ENCODE assay signal across 9 cellular contexts in the genomic region with DNA sequence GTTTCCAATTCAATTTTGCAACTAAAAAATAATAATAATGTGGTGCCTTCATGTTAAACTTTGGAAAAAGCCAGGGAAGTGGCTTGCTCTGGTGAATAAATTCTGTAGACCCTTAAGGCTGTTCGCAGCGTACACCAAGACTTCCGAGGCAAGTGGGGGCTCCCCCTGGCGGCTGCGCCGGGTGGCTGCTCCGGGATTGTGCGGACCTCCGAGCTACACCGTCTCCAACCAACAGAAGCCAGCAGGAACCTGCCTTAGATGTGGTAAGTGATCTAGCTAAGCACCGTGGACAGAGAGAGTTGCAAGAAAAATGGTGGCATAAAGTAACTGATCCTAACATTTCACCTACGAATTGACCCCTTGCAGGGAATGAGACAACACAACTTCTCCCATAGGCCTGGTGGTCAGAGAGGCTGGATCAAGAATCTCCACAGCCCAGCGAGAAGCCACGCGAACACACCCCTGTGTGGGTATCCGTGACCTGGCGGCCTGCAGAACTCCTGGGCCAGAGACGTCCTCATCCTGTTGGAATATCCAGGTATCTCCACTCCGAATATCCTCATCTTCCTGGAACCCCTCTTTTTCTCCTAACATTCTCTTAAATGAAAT.
A peak's percentile ranks its signal among the peaks of the same experiment; 100 is the strongest.
DNase-seq lines count a peak whose midpoint lies in the region; ATAC-seq and TF ChIP-seq lines count a peak whose summit lies in the region.
"Had no signal": no experiment of that assay in that cellular context is flagged by ENCODE, and none has a peak within 500 bp of the region (broad histone marks: within the 10 kb centered on the region; RNA-seq: fewer than 3 reads in every experiment).

No MANE protein-coding gene starts in this region.

- peak; percentile 94 for TF ChIP-seq CTCF in BJ (IDR thresholded peaks at IDR 0.05; ENCODE audit: insufficient read depth, low read depth, low read length)
- peak; percentile 69 for TF ChIP-seq CTCF in HL-60 (IDR thresholded peaks at IDR 0.05; ENCODE audit: insufficient read depth, low read length)
- peak; percentile 94 for TF ChIP-seq CTCF in VCaP (conservative IDR thresholded peaks at IDR 0.05)
- peak; percentile 98 for TF ChIP-seq CTCF in kidney epithelial cell (IDR thresholded peaks at IDR 0.05; ENCODE audit: insufficient read depth, low read length, poor library complexity, severe bottlenecking)

- DNase-seq in BJ (ENCODE audit: low read depth) (no peak), HL-60 (ENCODE audit: low read depth in 1 of 2, low spot score in 1 of 2) (peak in 1 of 2 experiments; percentile 27), caudate nucleus (lab: John Stamatoyannopoulos, UW) (peak in 52 of 61 donors; percentile 1 to 69 (median 25)), kidney epithelial cell (ENCODE audit: low read depth) (no peak), NCI-H187 treated with DMSO at 0.1 percent for 48 hours (lab: John Stamatoyannopoulos, UW) (no peak)
- DNase-seq in stimulated activated CD4-positive, alpha-beta T cell treated with anti-CD3 and anti-CD28 coated beads, Interleukin-15, amount 100 ng/mL, for 1 hour (ENCODE audit: low read depth in 1 of 2, low spot score in 1 of 2): peak; percentile 11 to 46

- peak; percentile 82 for ATAC-seq in GM19324 (IDR thresholded peaks at IDR 0.05; ENCODE audit: low FRiP score, unreplicated experiment)

- H3K36me3 ChIP-seq in BJ (ENCODE audit: control insufficient read depth, insufficient read depth, low read length): no peaks in the 10 kb centered on the region
- no peaks in the 10 kb centered on the region for H3K36me3 ChIP-seq in kidney epithelial cell (ENCODE audit: control insufficient read depth, insufficient read depth, low read length)

- H3K27ac ChIP-seq in HL-60 (replicated peaks) (no peak overlapping the region), VCaP (no peak overlapping the region), caudate nucleus (ENCODE audit: low read depth, low read length) (no peak overlapping the region)
- H3K27ac ChIP-seq: KMS-11 had no signal

- H3K4me3 ChIP-seq in BJ (ENCODE audit: low read depth, low read length): no peak overlapping the region
- H3K4me3 ChIP-seq in HL-60 (replicated peaks; ENCODE audit: insufficient read depth, low read length): no peak overlapping the region
- H3K4me3 ChIP-seq in kidney epithelial cell (ENCODE audit: low read depth, low read length): peak overlapping the region; percentile 29

- CTCF ChIA-PET in BJ (lab: Yijun Ruan, JAX): interaction anchor here (0.6 to 6.3 kb wide), 11 partner anchors 9 to 220 kb away, joined by 3 to 88 read pairs (median 4); no protein-coding TSS in a partner anchor

- POLR2A ChIA-PET in BJ (lab: Charles Lee): interaction anchor here (0.7 kb wide), 1 partner anchor 202 kb away, joined by 10 read pairs; no protein-coding TSS in a partner anchor

- H3K27me3 ChIP-seq in BJ (ENCODE audit: control insufficient read depth, insufficient read depth, low read length) (no peaks in the 10 kb centered on the region), HL-60 (ENCODE audit: insufficient read depth, poor library complexity, severe bottlenecking) (no peaks in the 10 kb centered on the region), kidney epithelial cell (ENCODE audit: control insufficient read depth, insufficient read depth, low read length) (no peaks in the 10 kb centered on the region)

Comparison
In these comparisons a context has a peak if more than half of its experiments do, and no peak if none do; other contexts are left out.
1. DNase-seq: peak in caudate nucleus (52 of 61) and stimulated activated CD4-positive, alpha-beta T cell treated with anti-CD3 and anti-CD28 coated beads, Interleukin-15, amount 100 ng/mL, for 1 hour (2 of 2); none in BJ (single experiment), kidney epithelial cell (single experiment) and NCI-H187 treated with DMSO at 0.1 percent for 48 hours (single experiment).
2. Peak in every context shown above with its lines, with median percentiles within 50 percentile points of each other: CTCF ChIP-seq.